Comparison of ENCODE assay signal across 11 cellular contexts in the genomic region with DNA sequence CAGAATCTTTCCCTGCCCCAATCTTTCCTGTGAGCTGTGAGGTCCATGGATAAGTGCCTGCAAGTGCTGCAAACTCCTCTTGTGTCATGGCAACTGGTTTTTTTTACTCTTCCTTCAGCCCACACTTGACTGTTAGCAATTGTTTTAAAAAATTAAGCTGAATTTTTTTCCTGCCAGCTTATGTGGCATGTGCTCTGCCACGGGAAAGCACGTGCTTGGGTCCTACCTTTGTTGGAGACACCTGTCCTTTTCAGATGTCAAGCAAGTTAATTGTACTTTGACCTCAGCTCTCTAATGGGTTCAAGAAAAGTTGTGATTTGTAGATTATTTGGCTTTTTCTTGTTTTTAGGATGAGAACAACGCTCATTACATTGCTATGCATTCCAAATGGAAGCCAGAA.
"Had no signal": no experiment of that assay in that cellular context is flagged by ENCODE, and none has a peak within 500 bp of the region (broad histone marks: within the 10 kb centered on the region; RNA-seq: fewer than 3 reads in every experiment).

No MANE protein-coding gene starts in this region.

- H3K4me2 ChIP-seq: GM23338 had no signal

- DNase-seq: GM23248, GOT3, H7, H9, HCEC 1CT, HFFc6 had no signal

- FAIRE-seq: H1, H54 had no signal

- H3K27ac ChIP-seq: GM23248 had no signal

- H3K9me3 ChIP-seq: HAP-1 had no signal

- H3K36me3 ChIP-seq: HAP-1 had no signal

- H3K4me1 ChIP-seq: HAP-1 had no signal

- ATAC-seq: GM23338, HCT116 had no signal

- H2AFZ ChIP-seq: GM23248, GM23338 had no signal

- H3K9ac ChIP-seq: GM23248 had no signal

- H3K4me3 ChIP-seq: GM23248, GM23338, HAP-1 had no signal
